Comparison of ENCODE assay signal across 1 cellular context in genomic region chr16:31459722-31460581, GRCh38.
TF ChIP-seq lines count a peak whose summit lies in the region.

No MANE protein-coding gene starts in this region.

TF ChIP-seq in H1, 55 proteins besides CTCF, POLR2A, EP300 and RAD21:
- TF ChIP-seq NRF1 (IDR thresholded peaks at IDR 0.05; ENCODE audit: low read depth, low read length) (peak; percentile 95), SUZ12 (IDR thresholded peaks at IDR 0.05; ENCODE audit: low read length) (no peak), SP1 (IDR thresholded peaks at IDR 0.05; ENCODE audit: low read depth, low read length) (0 out of 2 replicates have a peak, but pooled peaks have one; percentile 3), CREB1 (IDR thresholded peaks at IDR 0.05) (peak; percentile 44), POLR2AphosphoS5 (IDR thresholded peaks at IDR 0.05; ENCODE audit: low read depth, low read length) (peak; percentile 11; the same call in 1 of the 2 replicates)
